ENCODE assay signal across 1 cellular context in genomic region chr15:72176155-72176554, GRCh38.
TF ChIP-seq lines count a peak whose summit lies in the region.

No MANE protein-coding gene starts in this region.

TF ChIP-seq in IMR-90, 13 proteins besides CTCF, POLR2A, EP300 and RAD21:
- TF ChIP-seq NFE2L2 (IDR thresholded peaks at IDR 0.05; ENCODE audit: low read depth, low read length) = no peak
- TF ChIP-seq SMC3 (IDR thresholded peaks at IDR 0.05; ENCODE audit: low read depth, low read length) = no peak
- TF ChIP-seq USF2 (IDR thresholded peaks at IDR 0.05; ENCODE audit: low read depth, low read length) = no peak
TF ChIP-seq in IMR-90: peak in this region for 0.
